Comparison of ENCODE assay signal across 15 cellular contexts in genomic region chrX:109740076-109740809, GRCh38. TPM values are rescaled to one million over a fixed set of nuclear protein-coding genes. Genes with fewer than 3 reads are reported as not detected.
DNase-seq lines count a peak whose midpoint lies in the region; ATAC-seq and TF ChIP-seq lines count a peak whose summit lies in the region.
"Had no signal": no experiment of that assay in that cellular context is flagged by ENCODE, and none has a peak within 500 bp of the region (broad histone marks: within the 10 kb centered on the region; RNA-seq: fewer than 3 reads in every experiment).

No MANE protein-coding gene starts in this region.

- H3K4ac ChIP-seq in mesenchymal stem cell (ENCODE audit: low read depth in 1 of 2, low read length in 2 of 2), result no peak overlapping the region

- peak; percentile 42 to 58 for DNase-seq in Caco-2
- peak; percentile 69 for DNase-seq in NOMO-1 treated with DMSO at 0.1 percent for 48 hours (lab: John Stamatoyannopoulos, UW; ENCODE audit: unreplicated experiment)
- DNase-seq in choroid plexus epithelial cell (ENCODE audit: low read depth), result peak; percentile 81
- peak; percentile 85 for DNase-seq in mesenchymal stem cell
- no peak for DNase-seq in NCI-H1092 treated with DMSO at 0.1 percent for 48 hours (lab: John Stamatoyannopoulos, UW)
- no peak for DNase-seq in NCI-H446 treated with DMSO at 0.1 percent for 48 hours (lab: John Stamatoyannopoulos, UW)
- no peak for DNase-seq in ascending aorta (ENCODE audit: low spot score in 2 of 2)
- DNase-seq: activated CD8-positive, alpha-beta memory T cell treated with anti-CD3 and anti-CD28 coated beads, Interleukin-2, amount 50 U/mL, for 48 hours; dorsolateral prefrontal cortex; heart left ventricle; stimulated activated CD4-positive, alpha-beta T cell treated with anti-CD3 and anti-CD28 coated beads, Interleukin-2, amount 100 ng/mL, for 24 hours had no signal

- intact Hi-C loops in Caco-2 (cut with micrococcal nuclease; ENCODE audit: unreplicated experiment) (no loop called here), ascending aorta (cut with DNase I) (no loop called here)

- H3K27ac Mint-ChIP-seq in Caco-2 (ENCODE audit: unreplicated experiment), result no peak overlapping the region
- H3K27ac Mint-ChIP-seq: stimulated activated memory B cell treated with anti-CD40 and anti-IgM and Interleukin-4, amounts not matched to agents 10 μg/mL and 1 μg/mL and 100 μg/mL, for 72 hours had no signal

- no peaks in the 10 kb centered on the region for H3K9me3 Mint-ChIP-seq in Caco-2 (ENCODE audit: unreplicated experiment)
- H3K9me3 Mint-ChIP-seq: stimulated activated memory B cell treated with anti-CD40 and anti-IgM and Interleukin-4, amounts not matched to agents 10 μg/mL and 1 μg/mL and 100 μg/mL, for 72 hours had no signal

- H4K91ac ChIP-seq in mesenchymal stem cell (ENCODE audit: low read length), result no peak overlapping the region

- H3K27me3 Mint-ChIP-seq in Caco-2 (ENCODE audit: insufficient read depth, unreplicated experiment), result no peaks in the 10 kb centered on the region
- H3K27me3 Mint-ChIP-seq: stimulated activated memory B cell treated with anti-CD40 and anti-IgM and Interleukin-4, amounts not matched to agents 10 μg/mL and 1 μg/mL and 100 μg/mL, for 72 hours had no signal

- no peak overlapping the region for H2AK5ac ChIP-seq in mesenchymal stem cell (ENCODE audit: low read length, severe bottlenecking)

- no peak overlapping the region for H3K23ac ChIP-seq in mesenchymal stem cell (ENCODE audit: low read length in 2 of 2)

- no peak overlapping the region for H3K18ac ChIP-seq in mesenchymal stem cell (ENCODE audit: low read depth in 1 of 2, low read length in 2 of 2)

- H4K8ac ChIP-seq in mesenchymal stem cell (ENCODE audit: low read length), result no peak overlapping the region

- H3K14ac ChIP-seq in mesenchymal stem cell (ENCODE audit: low read length in 2 of 2), result no peak overlapping the region

- H3K27ac ChIP-seq in mesenchymal stem cell (ENCODE audit: low read length, poor library complexity, severe bottlenecking) (no peak overlapping the region), ascending aorta (no peak overlapping the region)
- H3K27ac ChIP-seq: dorsolateral prefrontal cortex, heart left ventricle, VCaP had no signal

- peaks cover 5% of the 10 kb centered on the region; the same call in 1 of the 2 replicates for H3K4me1 ChIP-seq in Caco-2
- H3K4me1 ChIP-seq in mesenchymal stem cell (ENCODE audit: control insufficient read depth, insufficient read depth, low read depth, low read length), result no peaks in the 10 kb centered on the region
- H3K4me1 ChIP-seq in ascending aorta, result no peaks in the 10 kb centered on the region
- H3K4me1 ChIP-seq: heart left ventricle had no signal

- no peak overlapping the region for H3K9ac ChIP-seq in mesenchymal stem cell (ENCODE audit: low read length)

- ATAC-seq in HG03025 (IDR thresholded peaks at IDR 0.05; ENCODE audit: low FRiP score, unreplicated experiment), result no peak
- ATAC-seq: Panc1; stimulated activated memory B cell treated with anti-CD40 and anti-IgM and Interleukin-4, amounts not matched to agents 10 μg/mL and 1 μg/mL and 100 μg/mL, for 72 hours had no signal

- no peak overlapping the region for H2AFZ ChIP-seq in mesenchymal stem cell (ENCODE audit: low read depth, low read length)

- CTCF ChIA-PET in Caco-2 (lab: Charles Lee), result interaction anchor here (1.0 kb wide), 1 partner anchor 27 kb away, joined by 4 read pairs; no protein-coding TSS in a partner anchor

- no peaks in the 10 kb centered on the region for H3K27me3 ChIP-seq in Caco-2 (replicated peaks; ENCODE audit: control insufficient read depth, insufficient read depth, low read length)
- peaks cover 0 to 25% of the 10 kb centered on the region in 2 experiments for H3K27me3 ChIP-seq in mesenchymal stem cell (ENCODE audit: control insufficient read depth in 1 of 2, insufficient read depth in 1 of 2, low read length in 2 of 2)
- H3K27me3 ChIP-seq in ascending aorta, result no peaks in the 10 kb centered on the region

- no peaks in the 10 kb centered on the region for H3K9me3 ChIP-seq in Caco-2
- H3K9me3 ChIP-seq in mesenchymal stem cell (ENCODE audit: control insufficient read depth, low read length), result no peaks in the 10 kb centered on the region
- H3K9me3 ChIP-seq in ascending aorta, result no peaks in the 10 kb centered on the region
- H3K9me3 ChIP-seq: heart left ventricle had no signal

- no peak overlapping the region for H2BK15ac ChIP-seq in mesenchymal stem cell (ENCODE audit: low read depth, poor library complexity, severe bottlenecking)

- no peaks in the 10 kb centered on the region for H3K36me3 Mint-ChIP-seq in Caco-2 (ENCODE audit: insufficient read depth, unreplicated experiment)
- H3K36me3 Mint-ChIP-seq: stimulated activated memory B cell treated with anti-CD40 and anti-IgM and Interleukin-4, amounts not matched to agents 10 μg/mL and 1 μg/mL and 100 μg/mL, for 72 hours had no signal

- TF ChIP-seq CTCF in Caco-2 (IDR thresholded peaks at IDR 0.05; ENCODE audit: insufficient read depth in 1 of 2, low read depth in 1 of 2, low read length in 1 of 2, severe bottlenecking in 1 of 2, unreplicated experiment in 1 of 2) (no peak), choroid plexus epithelial cell (conservative IDR thresholded peaks at IDR 0.05; ENCODE audit: low read depth, low read length) (no peak), ascending aorta (IDR thresholded peaks at IDR 0.05) (no peak)

- no peaks in the 10 kb centered on the region for H3K4me1 Mint-ChIP-seq in Caco-2 (ENCODE audit: low read depth, unreplicated experiment)

- POLR2A ChIA-PET in Caco-2 (lab: Charles Lee), result interaction anchor here (0.6 kb wide), 1 partner anchor 21 kb away, joined by 3 read pairs; no protein-coding TSS in a partner anchor

- no peaks in the 10 kb centered on the region for H3K79me1 ChIP-seq in mesenchymal stem cell (replicated peaks; ENCODE audit: low read length, poor library complexity, severe bottlenecking)

- H2BK5ac ChIP-seq in mesenchymal stem cell (ENCODE audit: low read depth, low read length, poor library complexity, severe bottlenecking), result no peak overlapping the region

- H3K36me3 ChIP-seq in Caco-2 (ENCODE audit: control insufficient read depth, insufficient read depth, low read length), result no peaks in the 10 kb centered on the region
- H3K36me3 ChIP-seq in mesenchymal stem cell (ENCODE audit: control insufficient read depth in 1 of 2, insufficient read depth in 2 of 2, low read depth in 1 of 2, low read length in 2 of 2), result no peaks in the 10 kb centered on the region
- no peaks in the 10 kb centered on the region for H3K36me3 ChIP-seq in ascending aorta
- H3K36me3 ChIP-seq: heart left ventricle had no signal

- no peak overlapping the region for H3K4me2 ChIP-seq in mesenchymal stem cell (ENCODE audit: low read length, poor library complexity, severe bottlenecking)

- no TSS peak for BruUV-seq in Caco-2 (replicated peaks; lab: Mats Ljungman, UMichigan)

- H2BK120ac ChIP-seq in mesenchymal stem cell (ENCODE audit: low read depth, low read length), result no peak overlapping the region

- H3K4me3 ChIP-seq in Caco-2 (ENCODE audit: low read depth, low read length) (no peak overlapping the region), choroid plexus epithelial cell (ENCODE audit: low read depth, low read length) (no peak overlapping the region), mesenchymal stem cell (ENCODE audit: insufficient read depth in 1 of 2, low read depth in 1 of 2, low read length in 2 of 2) (no peak overlapping the region), ascending aorta (no peak overlapping the region)
- H3K4me3 ChIP-seq: dorsolateral prefrontal cortex, heart left ventricle had no signal

- 0% methylated on average over 1 of the region's 3 CpGs for WGBS in mesenchymal stem cell

- H3K4me3 Mint-ChIP-seq in Caco-2 (ENCODE audit: unreplicated experiment), result no peak overlapping the region
- H3K4me3 Mint-ChIP-seq: stimulated activated memory B cell treated with anti-CD40 and anti-IgM and Interleukin-4, amounts not matched to agents 10 μg/mL and 1 μg/mL and 100 μg/mL, for 72 hours had no signal

- no peak overlapping the region for H2BK12ac ChIP-seq in mesenchymal stem cell (ENCODE audit: low read length in 2 of 2)

RNA-seq across cellular contexts. Expression of gene ACSL4, which starts 7.2 kb away (rescaled TPM):
- total RNA-seq in Caco-2 (2022) (36.3 and 38.3 TPM in 2 replicates), ascending aorta (18.5 TPM)
- polyA plus RNA-seq in mesenchymal stem cell (2013, experiment 1 of 2), result 93.9 TPM
- polyA plus RNA-seq in mesenchymal stem cell (2013, experiment 2 of 2), result 102 TPM

Comparison
In these comparisons a context has a peak if more than half of its experiments do, and no peak if none do; other contexts are left out.
1. DNase-seq: peak in Caco-2 (2 of 2), NOMO-1 treated with DMSO at 0.1 percent for 48 hours (single experiment), choroid plexus epithelial cell (single experiment) and mesenchymal stem cell (single experiment); none in NCI-H1092 treated with DMSO at 0.1 percent for 48 hours (single experiment), NCI-H446 treated with DMSO at 0.1 percent for 48 hours (single experiment) and ascending aorta (0 of 2).